16 cellular contexts compared by ENCODE assay signal in genomic region chr20:57326667-57327455, GRCh38. TPM values are rescaled to one million over a fixed set of nuclear protein-coding genes. Genes with fewer than 3 reads are reported as not detected.
DNase-seq lines count a peak whose midpoint lies in the region; ATAC-seq and TF ChIP-seq lines count a peak whose summit lies in the region.
"Had no signal": no experiment of that assay in that cellular context is flagged by ENCODE, and none has a peak within 500 bp of the region (broad histone marks: within the 10 kb centered on the region; RNA-seq: fewer than 3 reads in every experiment).

No MANE protein-coding gene starts in this region.

- H3K9me3 ChIP-seq in breast epithelium (no peaks in the 10 kb centered on the region), neural progenitor cell (ENCODE audit: low read depth) (no peaks in the 10 kb centered on the region), gastrocnemius medialis (no peaks in the 10 kb centered on the region)
- H3K9me3 ChIP-seq: thoracic aorta had no signal

- TF ChIP-seq CTCF in breast epithelium (IDR thresholded peaks at IDR 0.05) (no peak), neural progenitor cell (IDR thresholded peaks at IDR 0.05) (no peak), gastrocnemius medialis (IDR thresholded peaks at IDR 0.05 in 4 of 5, conservative IDR thresholded peaks at IDR 0.05 in 1 of 5) (no peak)

- H3K36me3 Mint-ChIP-seq in neural progenitor cell, result no peaks in the 10 kb centered on the region
- H3K36me3 Mint-ChIP-seq: activated naive CD8-positive, alpha-beta T cell treated with anti-CD3 and anti-CD28 coated beads for 36 hours; CD8-positive, alpha-beta T cell had no signal

- peak overlapping the region; percentile 7 to 66 for H3K27ac ChIP-seq in breast epithelium
- H3K27ac ChIP-seq in neural progenitor cell, result no peak overlapping the region
- H3K27ac ChIP-seq in gastrocnemius medialis, result no peak overlapping the region
- H3K27ac ChIP-seq: thoracic aorta had no signal

- H4K20me1 ChIP-seq in neural progenitor cell (ENCODE audit: low read depth), result no peaks in the 10 kb centered on the region

- peaks cover 53% of the 10 kb centered on the region for H3K4me1 Mint-ChIP-seq in neural progenitor cell
- H3K4me1 Mint-ChIP-seq: activated CD4-positive, alpha-beta memory T cell treated with anti-CD3 and anti-CD28 coated beads, Interleukin-2, amount 10 ng/mL, durations not matched to agents 7 days and 5 days; activated naive CD8-positive, alpha-beta T cell treated with anti-CD3 and anti-CD28 coated beads for 36 hours had no signal

- H3K36me3 ChIP-seq in H7 (replicated peaks; ENCODE audit: control insufficient read depth, insufficient read depth, low read length) (no peaks in the 10 kb centered on the region), breast epithelium (no peaks in the 10 kb centered on the region), neural progenitor cell (no peaks in the 10 kb centered on the region), gastrocnemius medialis (no peaks in the 10 kb centered on the region)
- H3K36me3 ChIP-seq: thoracic aorta had no signal

- no peaks in the 10 kb centered on the region for H3K9me3 Mint-ChIP-seq in neural progenitor cell
- H3K9me3 Mint-ChIP-seq: activated CD4-positive, alpha-beta memory T cell treated with anti-CD3 and anti-CD28 coated beads, Interleukin-2, amount 10 ng/mL, durations not matched to agents 7 days and 5 days; activated naive CD8-positive, alpha-beta T cell treated with anti-CD3 and anti-CD28 coated beads for 36 hours had no signal

- H3K27me3 Mint-ChIP-seq in neural progenitor cell (ENCODE audit: insufficient read depth, low read depth), result peaks cover 5% of the 10 kb centered on the region

- no peak overlapping the region for H2AFZ ChIP-seq in neural progenitor cell (replicated peaks)

- H3K4me2 ChIP-seq in neural progenitor cell, result no peak overlapping the region

- DNase-seq in H7 (peak; percentile 31), NCI-H187 (lab: John Stamatoyannopoulos, UW) (peak; percentile 7 to 74), breast epithelium (ENCODE audit: low spot score in 2 of 2) (peak; percentile 77 to 78), neural progenitor cell (ENCODE audit: low spot score) (peak; percentile 15), SHP77 treated with DMSO at 0.1 percent for 48 hours (lab: John Stamatoyannopoulos, UW) (no peak), gastrocnemius medialis (no peak)
- DNase-seq: activated CD4-positive, alpha-beta memory T cell treated with anti-CD3 and anti-CD28 coated beads, Interleukin-2, amount 10 ng/mL, durations not matched to agents 7 days and 5 days; activated naive CD8-positive, alpha-beta T cell treated with anti-CD3 and anti-CD28 coated beads for 36 hours; NCI-H1436 treated with DMSO at 0.1 percent for 48 hours; retina had no signal

- no peak overlapping the region for H3K9ac ChIP-seq in neural progenitor cell

- intact Hi-C loops in breast epithelium (cut with DNase I; ENCODE audit: low total_unique reads), result no loop called here
- intact Hi-C loops in gastrocnemius medialis (cut with DNase I; ENCODE audit: low total_unique reads), result no loop called here

- in situ Hi-C loops in gastrocnemius medialis (cut with MboI; ENCODE audit: low sequenced_read_pairs in 4 of 4), result loop anchor here in 3 of 4 donors (25.0 kb wide), 2 partner anchors 240 to 765 kb away; no protein-coding TSS in a partner anchor

- H3K27ac Mint-ChIP-seq in neural progenitor cell, result peak overlapping the region; percentile 27
- H3K27ac Mint-ChIP-seq: activated CD4-positive, alpha-beta memory T cell treated with anti-CD3 and anti-CD28 coated beads, Interleukin-2, amount 10 ng/mL, durations not matched to agents 7 days and 5 days; activated naive CD8-positive, alpha-beta T cell treated with anti-CD3 and anti-CD28 coated beads for 36 hours; CD8-positive, alpha-beta T cell had no signal

- no peak overlapping the region for H3K4me3 ChIP-seq in H7 (ENCODE audit: insufficient read depth, low read depth, low read length)
- H3K4me3 ChIP-seq in breast epithelium, result no peak overlapping the region
- no peak overlapping the region for H3K4me3 ChIP-seq in neural progenitor cell
- no peak overlapping the region for H3K4me3 ChIP-seq in gastrocnemius medialis
- H3K4me3 ChIP-seq: GM12878, thoracic aorta had no signal

- peaks cover 2% of the 10 kb centered on the region; the same call in 1 of the 2 replicates for H3K27me3 ChIP-seq in H7 (ENCODE audit: control insufficient read depth, insufficient read depth, low read length)
- H3K27me3 ChIP-seq in breast epithelium, result peaks cover 0 to 2% of the 10 kb centered on the region in 2 donors
- H3K27me3 ChIP-seq in neural progenitor cell, result peaks cover 4% of the 10 kb centered on the region
- peaks cover 9 to 33% (median 19%) of the 10 kb centered on the region in 3 donors for H3K27me3 ChIP-seq in gastrocnemius medialis

- no peak overlapping the region for H3K4me3 Mint-ChIP-seq in neural progenitor cell
- H3K4me3 Mint-ChIP-seq: activated CD4-positive, alpha-beta memory T cell treated with anti-CD3 and anti-CD28 coated beads, Interleukin-2, amount 10 ng/mL, durations not matched to agents 7 days and 5 days; activated naive CD8-positive, alpha-beta T cell treated with anti-CD3 and anti-CD28 coated beads for 36 hours; CD8-positive, alpha-beta T cell had no signal

- ATAC-seq in GM21447 (IDR thresholded peaks at IDR 0.05; ENCODE audit: unreplicated experiment) (no peak), HG03354 (IDR thresholded peaks at IDR 0.05; ENCODE audit: poor library complexity, severe bottlenecking, unreplicated experiment) (no peak), gastrocnemius medialis (no peak)
- ATAC-seq: CD8-positive, alpha-beta T cell; GM12878 had no signal

- H3F3A ChIP-seq in neural progenitor cell (ENCODE audit: low read depth), result peaks cover 33% of the 10 kb centered on the region

- no peaks in the 10 kb centered on the region for H3K79me2 ChIP-seq in neural progenitor cell (ENCODE audit: low read depth)

- H3K4me1 ChIP-seq in breast epithelium (peaks cover 0 to 7% of the 10 kb centered on the region in 2 donors), neural progenitor cell (peaks cover 23% of the 10 kb centered on the region), gastrocnemius medialis (no peaks in the 10 kb centered on the region)

- TF ChIP-seq POLR2A in breast epithelium (IDR thresholded peaks at IDR 0.05) (no peak), gastrocnemius medialis (IDR thresholded peaks at IDR 0.05) (no peak)

RNA-seq across cellular contexts. Expression of gene SPO11, which starts 2.7 kb away (rescaled TPM):
- not detected in 2 replicates for total RNA-seq in H7 (2014; rRNA removed; shearing (Covaris generic))
- total RNA-seq in breast epithelium (not detected), neural progenitor cell (ENCODE audit: low replicate concordance) (not detected in 2 replicates), gastrocnemius medialis (not detected)
- total RNA-seq: activated CD4-positive, alpha-beta memory T cell treated with anti-CD3 and anti-CD28 coated beads, Interleukin-2, amount 10 ng/mL, durations not matched to agents 7 days and 5 days; activated naive CD8-positive, alpha-beta T cell treated with anti-CD3 and anti-CD28 coated beads for 36 hours; CD8-positive, alpha-beta T cell; dermis microvascular lymphatic vessel endothelial cell; GM12878; thoracic aorta had no signal

RNA-seq across cellular contexts. Expression of gene RAE1, which starts 24.2 kb away (rescaled TPM):
- total RNA-seq in H7 (2014; rRNA removed; shearing (Covaris generic)), result 48.2 and 53.2 TPM in 2 replicates
- total RNA-seq in breast epithelium, result 10 to 100 TPM; 13.8 to 26.9 (median 17.4) TPM
- total RNA-seq in neural progenitor cell (ENCODE audit: low replicate concordance), result 50.2 and 77.6 TPM in 2 replicates
- 10 to 100 TPM; 15.8 to 35.8 (median 20.6) TPM for total RNA-seq in gastrocnemius medialis

Comparison
In these comparisons a context has a peak if more than half of its experiments do, and no peak if none do; other contexts are left out.
1. DNase-seq: peak in H7 (single experiment), NCI-H187 (2 of 2), breast epithelium (2 of 2) and neural progenitor cell (single experiment); none in SHP77 treated with DMSO at 0.1 percent for 48 hours (single experiment) and gastrocnemius medialis (0 of 2).
2. H3K27ac ChIP-seq: peak in breast epithelium (2 of 2); none in neural progenitor cell (single experiment) and gastrocnemius medialis (0 of 4).